Comparison of ENCODE assay signal across 8 cellular contexts in the genomic region with DNA sequence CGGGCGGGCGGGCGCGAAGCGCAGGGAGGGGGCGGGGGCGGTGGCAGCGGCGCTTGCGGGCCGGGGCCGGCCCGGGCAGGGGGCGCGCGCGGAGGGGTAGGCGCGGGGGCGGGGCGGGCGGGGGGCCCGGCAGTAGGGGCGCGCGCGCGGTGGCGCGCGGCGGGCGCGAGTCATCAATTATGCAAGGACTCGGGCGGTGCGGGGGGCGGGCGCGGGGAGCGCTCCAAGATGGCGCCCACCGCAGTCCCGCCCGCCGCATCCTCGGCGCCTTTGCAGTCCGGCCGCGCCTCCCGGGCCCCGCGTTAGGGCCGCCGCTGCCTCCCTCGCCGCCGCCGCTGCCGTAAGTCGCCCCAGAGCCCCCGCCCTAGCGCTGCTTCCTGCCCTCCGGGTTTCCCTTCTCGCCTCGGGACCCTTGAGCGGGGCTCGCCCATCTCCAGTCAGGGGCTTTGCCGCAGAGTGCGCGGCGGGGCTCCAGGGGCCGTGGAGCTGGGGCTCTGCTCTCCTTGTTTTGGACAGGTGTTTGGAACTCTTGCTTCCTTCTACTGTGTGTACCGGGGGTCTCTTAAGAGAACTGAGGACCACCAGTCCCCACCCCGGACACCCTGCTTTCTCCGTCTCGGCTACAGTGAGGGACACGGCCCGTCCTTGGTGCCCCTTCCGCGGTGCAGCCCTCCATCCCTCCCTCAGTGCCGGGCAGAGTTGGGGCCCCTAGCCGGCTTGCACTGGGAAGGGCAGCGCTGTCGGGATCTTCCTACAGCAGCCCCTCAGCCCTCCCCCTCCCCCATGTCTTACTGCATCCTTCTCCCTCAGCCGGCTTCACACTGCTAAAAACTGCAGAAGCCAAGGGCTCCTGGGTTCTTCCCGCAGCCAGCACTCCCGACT. TPM values are rescaled to one million over a fixed set of nuclear protein-coding genes. Genes with fewer than 3 reads are reported as not detected.
DNase-seq lines count a peak whose midpoint lies in the region; ATAC-seq, FAIRE-seq and TF ChIP-seq lines count a peak whose summit lies in the region.

SCN8A (plus strand) TSS at position 214 of the 882 bp plus-strand sequence. CDS start 71,585 bp downstream, outside the sequence.

- no peaks in the 10 kb centered on the region for H3K79me2 ChIP-seq in trophoblast cell (ENCODE audit: control insufficient read depth, insufficient read depth, low read length, poor library complexity)

- no peaks in the 10 kb centered on the region for H3K36me3 Mint-ChIP-seq in activated naive CD8-positive, alpha-beta T cell

- no peak within 1 kb of the TSS for H2BK5ac ChIP-seq in trophoblast cell (ENCODE audit: low read depth, low read length, poor library complexity)

- peak within 1 kb of the TSS; percentile 5 for H2BK120ac ChIP-seq in trophoblast cell (ENCODE audit: insufficient read depth, low read length, poor library complexity)

- peak; percentile 40 for ATAC-seq in HG03280 (IDR thresholded peaks at IDR 0.05; ENCODE audit: unreplicated experiment)
- peak in 3 of 4 donors; percentile 38 to 57 (median 53) for ATAC-seq in heart left ventricle
- ATAC-seq in HG03469 (IDR thresholded peaks at IDR 0.05; ENCODE audit: unreplicated experiment), result no peak

- H3K79me1 ChIP-seq in trophoblast cell (ENCODE audit: low read length), result peaks cover 3% of the 10 kb centered on the region

- H3K4me3 Mint-ChIP-seq in activated naive CD8-positive, alpha-beta T cell, result peak within 1 kb of the TSS; percentile 88

- H3K14ac ChIP-seq in trophoblast cell (ENCODE audit: low read length), result no peak within 1 kb of the TSS

- H3K36me3 ChIP-seq in heart left ventricle (no peaks in the 10 kb centered on the region), trophoblast cell (ENCODE audit: control insufficient read depth in 1 of 2, insufficient read depth in 2 of 2, low read length in 2 of 2) (no peaks in the 10 kb centered on the region)

- H3K27me3 Mint-ChIP-seq in activated naive CD8-positive, alpha-beta T cell, result peaks cover 26% of the 10 kb centered on the region

- H3K9me3 ChIP-seq in heart left ventricle (no peaks in the 10 kb centered on the region), trophoblast cell (ENCODE audit: insufficient read depth, low read depth, low read length) (no peaks in the 10 kb centered on the region)

- peak within 1 kb of the TSS; percentile 75 for H2AFZ ChIP-seq in trophoblast cell (ENCODE audit: insufficient read depth, low read length, poor library complexity)

- no peak for FAIRE-seq in RCC 7860 (lab: Jason Lieb, UNC)

- H2BK12ac ChIP-seq in trophoblast cell (ENCODE audit: low read length), result no peak within 1 kb of the TSS

- H2AK5ac ChIP-seq in trophoblast cell (ENCODE audit: low read length), result no peak within 1 kb of the TSS

- TF ChIP-seq POLR2A in heart left ventricle (IDR thresholded peaks at IDR 0.05), result no peak

- H3K4me2 ChIP-seq in trophoblast cell (ENCODE audit: low read length), result peak within 1 kb of the TSS; percentile 81

- peaks cover 15% of the 10 kb centered on the region for H3K4me1 Mint-ChIP-seq in activated naive CD8-positive, alpha-beta T cell (ENCODE audit: low read depth)

- no peak within 1 kb of the TSS for H3K4ac ChIP-seq in trophoblast cell (ENCODE audit: low read depth, low read length)

- no peaks in the 10 kb centered on the region for H3K9me3 Mint-ChIP-seq in activated naive CD8-positive, alpha-beta T cell (ENCODE audit: low read depth)

- H4K8ac ChIP-seq in trophoblast cell (ENCODE audit: low read depth, low read length), result peak within 1 kb of the TSS; percentile 5

- H3K9ac ChIP-seq in trophoblast cell (ENCODE audit: low read length), result no peak within 1 kb of the TSS

- 1% methylated on average over 29 to 90 of the region's 90 CpGs for WGBS in heart left ventricle, 4 donors
- WGBS in trophoblast cell (ENCODE audit: extremely low coverage, insufficient coverage, insufficient read length), result no CpG with 5 or more reads among the region's 90 CpGs

- no peak within 1 kb of the TSS for H3K27ac ChIP-seq in RWPE1
- no peak within 1 kb of the TSS for H3K27ac ChIP-seq in heart left ventricle
- no peak within 1 kb of the TSS for H3K27ac ChIP-seq in trophoblast cell (ENCODE audit: low read depth, low read length)

- H3K27ac Mint-ChIP-seq in activated naive CD8-positive, alpha-beta T cell, result peak within 1 kb of the TSS; percentile 64

- POLR2A ChIA-PET in RWPE1 (lab: Yijun Ruan, JAX; ENCODE audit: low non-redundant PET), result no interaction called here

- peak within 1 kb of the TSS; percentile 41 to 67 (median 58) for H3K4me3 ChIP-seq in heart left ventricle
- H3K4me3 ChIP-seq in trophoblast cell (ENCODE audit: low read depth, low read length), result peak within 1 kb of the TSS; percentile 78

- H3K27me3 ChIP-seq in heart left ventricle (peaks cover 0 to 55% (median 8%) of the 10 kb centered on the region in 9 donors), trophoblast cell (ENCODE audit: insufficient read depth, low read length) (peaks cover 8% of the 10 kb centered on the region)

- 0 out of 2 replicates have a peak, but pooled peaks have one; percentile 3 for TF ChIP-seq CTCF in RWPE1 (conservative IDR thresholded peaks at IDR 0.05; ENCODE audit: low read depth)
- TF ChIP-seq CTCF in heart left ventricle (IDR thresholded peaks at IDR 0.05), result no peak

- DNase-seq in EL (peak; percentile 74), RWPE1 (ENCODE audit: low spot score) (no peak), heart left ventricle (peak in 4 of 5 donors; percentile 11 to 49 (median 29)), trophoblast cell (peak in 1 of 2 donors; percentile 18), RCC 7860 (ENCODE audit: low spot score) (no peak)

- H4K12ac ChIP-seq in trophoblast cell (ENCODE audit: low read depth, low read length), result no peak within 1 kb of the TSS

- H3K23ac ChIP-seq in trophoblast cell (ENCODE audit: low read length), result no peak within 1 kb of the TSS

- intact Hi-C loops in heart left ventricle (cut with DNase I), result no loop called here

- H3K4me1 ChIP-seq in heart left ventricle (peaks cover 0 to 16% (median 4%) of the 10 kb centered on the region in 12 donors), trophoblast cell (ENCODE audit: control insufficient read depth in 1 of 2, insufficient read depth in 2 of 2, low read length in 2 of 2) (peaks cover 5 to 7% of the 10 kb centered on the region in 2 experiments)

- CTCF ChIA-PET in RWPE1 (lab: Yijun Ruan, JAX), result interaction anchor here (0.6 kb wide), 1 partner anchor 653 kb away, joined by 4 read pairs; no protein-coding TSS in a partner anchor

- peak within 1 kb of the TSS; percentile 0 for H4K91ac ChIP-seq in trophoblast cell (ENCODE audit: low read depth, low read length)

- peak within 1 kb of the TSS; percentile 58 for H3K18ac ChIP-seq in trophoblast cell (ENCODE audit: low read length)

RNA-seq across cellular contexts. Expression of gene SCN8A, which starts in this region (rescaled TPM):
- under 1 TPM; 0.17 to 0.97 (median 0.35) TPM for total RNA-seq in heart left ventricle
- under 1 TPM; 0.17 to 0.19 TPM for polyA plus RNA-seq in heart left ventricle
- 0.94 and 1.1 TPM in 2 replicates for polyA plus RNA-seq in trophoblast cell (2013)

Comparison
In these comparisons a context has a peak if more than half of its experiments do, and no peak if none do; other contexts are left out.
1. Peak in DNase-seq, ATAC-seq and H3K4me3 ChIP-seq in heart left ventricle; RNA of the gene not detected or under 1 TPM.